Comparison of ENCODE assay signal across 9 cellular contexts in genomic region chr11:126969865-126970479, GRCh38. TPM values are rescaled to one million over a fixed set of nuclear protein-coding genes. Genes with fewer than 3 reads are reported as not detected.
A peak's percentile ranks its signal among the peaks of the same experiment; 100 is the strongest.
DNase-seq lines count a peak whose midpoint lies in the region; TF ChIP-seq lines count a peak whose summit lies in the region.
"Had no signal": no experiment of that assay in that cellular context is flagged by ENCODE, and none has a peak within 500 bp of the region (broad histone marks: within the 10 kb centered on the region; RNA-seq: fewer than 3 reads in every experiment).

No MANE protein-coding gene starts in this region.

- no peak overlapping the region for H2AFZ ChIP-seq in OCI-LY3 (ENCODE audit: low read depth, low read length)

- no peaks in the 10 kb centered on the region for H3K36me3 Mint-ChIP-seq in activated CD4-positive, alpha-beta memory T cell treated with anti-CD3 and anti-CD28 coated beads, Interleukin-2, amount 10 ng/mL, durations not matched to agents 7 days and 5 days (ENCODE audit: low read depth)

- no peak overlapping the region for H3K4me3 Mint-ChIP-seq in activated CD4-positive, alpha-beta memory T cell treated with anti-CD3 and anti-CD28 coated beads, Interleukin-2, amount 10 ng/mL, durations not matched to agents 7 days and 5 days

- 34 to 36% methylated on average over 6 of the region's 6 CpGs for WGBS in thyroid gland, 2 donors

- H3K4me1 ChIP-seq in OCI-LY3 (ENCODE audit: low read length) (no peaks in the 10 kb centered on the region), thyroid gland (no peaks in the 10 kb centered on the region)

- H3K9me3 ChIP-seq in OCI-LY3 (ENCODE audit: insufficient read depth, low read length) (no peaks in the 10 kb centered on the region), thyroid gland (no peaks in the 10 kb centered on the region)

- no peaks in the 10 kb centered on the region; the same call in 1 of the 2 replicates for H3K27me3 ChIP-seq in H7 (ENCODE audit: control insufficient read depth, insufficient read depth, low read length)
- peaks cover 55% of the 10 kb centered on the region for H3K27me3 ChIP-seq in OCI-LY3 (ENCODE audit: low read depth, low read length)
- H3K27me3 ChIP-seq in thyroid gland: no peaks in the 10 kb centered on the region

- intact Hi-C loops in head of caudate nucleus (cut with DNase I) (no loop called here), thyroid gland (cut with DNase I) (no loop called here)

- no peak overlapping the region for H3K27ac Mint-ChIP-seq in activated CD4-positive, alpha-beta memory T cell treated with anti-CD3 and anti-CD28 coated beads, Interleukin-2, amount 10 ng/mL, durations not matched to agents 7 days and 5 days

- CTCF ChIA-PET in activated CD4-positive, alpha-beta memory T cell treated with anti-CD3 and anti-CD28 coated beads, Interleukin-2, amount 10 ng/mL, durations not matched to agents 7 days and 5 days (lab: Charles Lee): no interaction called here

- H3K4me1 Mint-ChIP-seq in activated CD4-positive, alpha-beta memory T cell treated with anti-CD3 and anti-CD28 coated beads, Interleukin-2, amount 10 ng/mL, durations not matched to agents 7 days and 5 days: no peaks in the 10 kb centered on the region

- POLR2A ChIA-PET in activated CD4-positive, alpha-beta memory T cell treated with anti-CD3 and anti-CD28 coated beads, Interleukin-2, amount 10 ng/mL, durations not matched to agents 7 days and 5 days (lab: Charles Lee): no interaction called here

- no peaks in the 10 kb centered on the region for H4K20me1 ChIP-seq in OCI-LY3 (ENCODE audit: insufficient read depth, low read length)

- H3K79me2 ChIP-seq in OCI-LY3 (ENCODE audit: low read length): no peaks in the 10 kb centered on the region

- TF ChIP-seq CTCF in OCI-LY3 (IDR thresholded peaks at IDR 0.05; ENCODE audit: low read depth, low read length): peak; percentile 40
- peak in 5 of 6 experiments; percentile 17 to 49 (median 28) for TF ChIP-seq CTCF in thyroid gland (IDR thresholded peaks at IDR 0.05)

- H3K27me3 Mint-ChIP-seq in activated CD4-positive, alpha-beta memory T cell treated with anti-CD3 and anti-CD28 coated beads, Interleukin-2, amount 10 ng/mL, durations not matched to agents 7 days and 5 days: peaks cover 9% of the 10 kb centered on the region

- H3K27ac ChIP-seq in OCI-LY3 (ENCODE audit: low read length) (no peak overlapping the region), thyroid gland (no peak overlapping the region)

- H3K36me3 ChIP-seq in H7 (replicated peaks; ENCODE audit: control insufficient read depth, insufficient read depth, low read length) (no peaks in the 10 kb centered on the region), OCI-LY3 (replicated peaks; ENCODE audit: low read depth, low read length) (no peaks in the 10 kb centered on the region), thyroid gland (no peaks in the 10 kb centered on the region)

- H3K9ac ChIP-seq in OCI-LY3 (ENCODE audit: low read length): no peak overlapping the region

- no peak for TF ChIP-seq POLR2A in thyroid gland (IDR thresholded peaks at IDR 0.05)

- no peaks in the 10 kb centered on the region for H3K9me3 Mint-ChIP-seq in activated CD4-positive, alpha-beta memory T cell treated with anti-CD3 and anti-CD28 coated beads, Interleukin-2, amount 10 ng/mL, durations not matched to agents 7 days and 5 days

- no peak overlapping the region for H3K4me2 ChIP-seq in OCI-LY3 (ENCODE audit: low read length)

- peak; percentile 56 for DNase-seq in COLO829 (ENCODE audit: low spot score)
- DNase-seq in H7: peak; percentile 15
- DNase-seq in head of caudate nucleus: peak in 28 of 42 donors; percentile 17 to 83 (median 52)
- DNase-seq in thyroid gland: no peak
- no peak for DNase-seq in activated CD4-positive, alpha-beta memory T cell treated with anti-CD3 and anti-CD28 coated beads, Interleukin-2, amount 10 ng/mL, durations not matched to agents 7 days and 5 days
- DNase-seq in activated effector memory CD4-positive, alpha-beta T cell treated with anti-CD3 and anti-CD28 coated beads, Interleukin-2, amount 50 U/mL, for 16 hours: no peak
- DNase-seq in HPDE6-E6E7 (ENCODE audit: extremely low spot score): no peak

- H3K4me3 ChIP-seq in H7 (ENCODE audit: insufficient read depth, low read depth, low read length) (no peak overlapping the region), OCI-LY3 (ENCODE audit: low read length) (no peak overlapping the region), thyroid gland (replicated peaks in 1 of 3) (no peak overlapping the region)

RNA-seq across cellular contexts. Expression of gene KIRREL3, which starts 30.6 kb away (rescaled TPM):
- 0.10 and 0.55 TPM in 2 replicates for total RNA-seq in H7 (2014; rRNA removed; shearing (Covaris generic))
- total RNA-seq in thyroid gland: under 1 TPM in 1 of 4 donors, not detected in 3; 0.78 TPM
- total RNA-seq in activated CD4-positive, alpha-beta memory T cell treated with anti-CD3 and anti-CD28 coated beads, Interleukin-2, amount 10 ng/mL, durations not matched to agents 7 days and 5 days: not detected
- total RNA-seq: dermis microvascular lymphatic vessel endothelial cell had no signal

Comparison
In these comparisons a context has a peak if more than half of its experiments do, and no peak if none do; other contexts are left out.
1. DNase-seq: peak in COLO829 (single experiment), H7 (single experiment) and head of caudate nucleus (28 of 42); none in thyroid gland (0 of 2), activated CD4-positive, alpha-beta memory T cell treated with anti-CD3 and anti-CD28 coated beads, Interleukin-2, amount 10 ng/mL, durations not matched to agents 7 days and 5 days (single experiment), activated effector memory CD4-positive, alpha-beta T cell treated with anti-CD3 and anti-CD28 coated beads, Interleukin-2, amount 50 U/mL, for 16 hours (single experiment) and HPDE6-E6E7 (single experiment).